Comparison of ENCODE assay signal across 21 cellular contexts in the genomic region with DNA sequence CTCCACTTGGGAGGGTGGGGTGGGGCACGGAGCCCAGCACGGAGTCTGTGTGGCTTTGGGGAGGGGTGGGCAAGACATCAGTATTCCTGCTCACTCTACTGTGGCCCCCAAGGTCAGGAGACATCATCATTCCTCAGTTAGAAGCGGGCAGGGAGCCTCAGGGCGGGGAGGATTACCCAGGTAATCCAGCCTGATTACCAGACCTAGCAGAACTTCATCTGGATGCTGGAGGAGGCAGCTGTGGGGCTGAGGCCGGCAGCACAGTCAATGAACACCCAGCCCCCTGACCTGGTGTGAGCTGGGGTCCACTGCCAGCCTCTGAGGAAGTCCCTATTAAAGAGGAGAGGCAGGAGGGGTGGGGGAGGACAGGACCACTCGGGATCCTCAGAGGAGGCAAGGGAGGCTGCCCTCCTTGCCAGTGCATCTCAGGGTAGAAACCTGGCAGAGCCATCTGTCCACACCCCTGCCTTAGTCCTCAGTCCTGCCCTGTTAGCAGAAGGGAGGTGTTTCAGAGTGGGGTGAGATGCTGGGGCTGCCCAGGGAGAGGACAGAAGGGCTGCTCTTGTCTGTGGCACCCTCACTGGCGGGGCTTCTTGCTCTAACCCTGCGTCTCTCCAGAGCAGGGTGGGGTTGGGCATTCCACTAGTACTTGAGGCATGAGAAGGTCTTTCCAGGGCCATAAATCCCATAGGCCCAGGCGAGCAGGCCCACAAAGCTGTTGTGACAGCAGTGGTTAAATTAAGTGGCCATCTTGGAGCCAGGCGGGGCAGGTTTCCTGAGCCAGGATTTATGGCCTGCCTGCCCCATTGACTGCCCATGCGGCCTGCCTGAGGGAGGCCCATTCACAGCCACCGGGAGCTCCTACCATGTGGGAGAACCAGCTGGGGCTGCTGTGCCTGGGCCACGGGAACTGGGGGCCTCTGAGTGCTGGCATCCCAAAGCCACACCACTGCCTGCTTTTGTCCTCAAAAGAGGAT.
DNase-seq lines count a peak whose midpoint lies in the region; ATAC-seq and TF ChIP-seq lines count a peak whose summit lies in the region.
"Had no signal": no experiment of that assay in that cellular context is flagged by ENCODE, and none has a peak within 500 bp of the region (broad histone marks: within the 10 kb centered on the region; RNA-seq: fewer than 3 reads in every experiment).

No MANE protein-coding gene starts in this region.

- H3K79me2 ChIP-seq in osteoblast (ENCODE audit: insufficient read depth, low read length): no peaks in the 10 kb centered on the region

- no peaks in the 10 kb centered on the region for H3K36me3 ChIP-seq in osteoblast (ENCODE audit: insufficient read depth, low read length)
- H3K36me3 ChIP-seq: gastrocnemius medialis, left ventricle myocardium inferior, ovary, sigmoid colon, transverse colon had no signal

- H3K4me1 ChIP-seq in osteoblast (ENCODE audit: insufficient read depth, low read length): peaks cover 9% of the 10 kb centered on the region
- H3K4me1 ChIP-seq: gastrocnemius medialis had no signal

- DNase-seq in EL (peak; percentile 11), NCI-H82 (lab: John Stamatoyannopoulos, UW) (peak; percentile 88), islet precursor cell (peak; percentile 96), osteoblast (ENCODE audit: insufficient read length, low spot score, missing footprints) (peak; percentile 83), middle frontal gyrus (ENCODE audit: extremely low spot score, low spot score) (no peak), NOMO-1 treated with DMSO at 0.1 percent for 48 hours (lab: John Stamatoyannopoulos, UW; ENCODE audit: unreplicated experiment) (no peak)
- no peak for DNase-seq in activated CD4-positive, alpha-beta T cell treated with anti-CD3 and anti-CD28 coated beads, Interleukin-2, amount 50 U/mL, for 1 hour
- DNase-seq: activated CD4-positive, alpha-beta T cell treated with anti-CD3 and anti-CD28 coated beads for 48 hours; activated effector memory CD4-positive, alpha-beta T cell treated with Interleukin-2 at 50 U/mL for 16 hours; AML-193; amniotic stem cell; gastrocnemius medialis; left ventricle myocardium inferior; NCI-H1694; ovary; sigmoid colon; stimulated activated naive CD4-positive, alpha-beta T cell treated with Interleukin-2 at 50 U/mL for 16 hours; transverse colon had no signal

- no peak overlapping the region for H3K27ac ChIP-seq in osteoblast (ENCODE audit: low read depth, low read length)
- H3K27ac ChIP-seq: gastrocnemius medialis, left ventricle myocardium inferior, ovary, RWPE1, sigmoid colon, transverse colon had no signal

- H3K9me3 ChIP-seq in osteoblast (ENCODE audit: low read depth, low read length): peaks cover 6% of the 10 kb centered on the region
- H3K9me3 ChIP-seq: gastrocnemius medialis, left ventricle myocardium inferior, ovary, sigmoid colon, transverse colon had no signal

- H3K4me3 ChIP-seq in osteoblast (ENCODE audit: insufficient read depth, low read length): no peak overlapping the region
- H3K4me3 ChIP-seq: gastrocnemius medialis, GM23338, left ventricle myocardium inferior, ovary, sigmoid colon, transverse colon had no signal

- no peaks in the 10 kb centered on the region for H3K27me3 ChIP-seq in osteoblast (ENCODE audit: insufficient read depth, low read length)
- H3K27me3 ChIP-seq: gastrocnemius medialis, ovary, sigmoid colon, transverse colon had no signal

- H2AFZ ChIP-seq in osteoblast (ENCODE audit: low read length): peak overlapping the region; percentile 10
- H2AFZ ChIP-seq: GM23338 had no signal

- no peaks in the 10 kb centered on the region for H4K20me1 ChIP-seq in osteoblast (ENCODE audit: insufficient read depth, low read length)

- no peak overlapping the region for H3K4me2 ChIP-seq in osteoblast (ENCODE audit: insufficient read depth, low read length)
- H3K4me2 ChIP-seq: GM23338 had no signal

- TF ChIP-seq CTCF in osteoblast (IDR thresholded peaks at IDR 0.05; ENCODE audit: extremely low read depth, low read depth, low read length): no peak

- no peak for ATAC-seq in GM19023 (IDR thresholded peaks at IDR 0.05; ENCODE audit: unreplicated experiment)
- ATAC-seq: gastrocnemius medialis, GM23338 had no signal

Comparison
In these comparisons a context has a peak if more than half of its experiments do, and no peak if none do; other contexts are left out.
1. DNase-seq: peak in EL (single experiment), NCI-H82 (single experiment), islet precursor cell (single experiment) and osteoblast (single experiment); none in activated CD4-positive, alpha-beta T cell treated with anti-CD3 and anti-CD28 coated beads, Interleukin-2, amount 50 U/mL, for 1 hour (single experiment), middle frontal gyrus (single experiment) and NOMO-1 treated with DMSO at 0.1 percent for 48 hours (single experiment).